Comparison of ENCODE assay signal across 8 cellular contexts in the genomic region with DNA sequence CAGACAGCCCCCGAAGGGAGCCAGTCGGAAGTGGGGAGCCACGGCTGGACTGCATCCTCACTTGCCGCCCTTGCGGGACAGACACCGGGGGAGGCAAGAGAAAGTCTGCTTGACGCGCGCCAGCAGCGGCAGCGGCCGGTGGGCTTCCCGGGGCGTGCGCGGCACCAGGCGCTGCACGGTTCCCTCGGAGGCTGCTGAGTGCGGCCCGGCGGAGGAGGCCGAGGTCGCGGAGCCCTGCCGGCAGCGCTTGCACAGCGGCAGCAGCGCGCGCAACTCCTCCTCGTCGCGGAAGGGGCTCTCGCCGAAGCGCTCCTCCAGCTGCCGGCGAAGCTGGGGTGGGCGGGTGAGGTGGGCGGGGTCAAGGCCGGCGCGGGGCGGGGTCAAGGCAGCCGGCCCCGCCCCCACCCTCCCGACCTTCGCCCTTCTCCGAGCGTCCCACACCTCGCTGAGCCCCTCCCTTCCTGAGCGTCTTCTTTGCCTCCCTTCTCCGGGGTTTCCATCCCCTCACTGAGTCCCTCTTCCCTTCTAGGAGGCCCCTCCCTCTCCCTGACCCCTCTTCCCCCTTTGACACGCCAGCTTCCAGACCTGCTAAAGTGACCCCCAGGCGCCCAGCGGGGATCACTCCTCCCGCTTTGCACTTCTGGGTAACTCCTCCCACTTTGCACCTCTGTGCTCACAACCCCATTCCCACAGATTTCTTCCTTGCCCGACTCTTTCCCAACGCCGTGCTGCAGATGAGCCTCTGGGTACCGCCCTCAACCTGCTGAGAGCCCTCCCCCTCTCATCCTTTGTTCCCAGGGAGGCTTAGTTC. TPM values are rescaled to one million over a fixed set of nuclear protein-coding genes. Genes with fewer than 3 reads are reported as not detected.
DNase-seq lines count a peak whose midpoint lies in the region; TF ChIP-seq lines count a peak whose summit lies in the region.

No MANE protein-coding gene starts in this region.

- no peaks in the 10 kb centered on the region for H3K9me3 Mint-ChIP-seq in IgD-negative memory B cell
- H3K9me3 Mint-ChIP-seq in glutamatergic neuron (ENCODE audit: unreplicated experiment), result peaks cover 24% of the 10 kb centered on the region
- H3K9me3 Mint-ChIP-seq in type B pancreatic cell, result no peaks in the 10 kb centered on the region

- no peaks in the 10 kb centered on the region for H3K36me3 Mint-ChIP-seq in IgD-negative memory B cell
- no peaks in the 10 kb centered on the region for H3K36me3 Mint-ChIP-seq in glutamatergic neuron (ENCODE audit: unreplicated experiment)
- no peaks in the 10 kb centered on the region for H3K36me3 Mint-ChIP-seq in type B pancreatic cell

- no peak for TF ChIP-seq CTCF in GM06990 (IDR thresholded peaks at IDR 0.05; ENCODE audit: insufficient read depth, low read length, poor library complexity, severe bottlenecking)
- peak; percentile 29 for TF ChIP-seq CTCF in glutamatergic neuron (IDR thresholded peaks at IDR 0.05; ENCODE audit: partially characterized antibody, unreplicated experiment)
- no peak for TF ChIP-seq CTCF in type B pancreatic cell (conservative IDR thresholded peaks at IDR 0.05)

- peaks cover 13% of the 10 kb centered on the region for H3K27me3 Mint-ChIP-seq in IgD-negative memory B cell
- H3K27me3 Mint-ChIP-seq in glutamatergic neuron (ENCODE audit: unreplicated experiment), result peaks cover 31% of the 10 kb centered on the region
- peaks cover 42% of the 10 kb centered on the region for H3K27me3 Mint-ChIP-seq in type B pancreatic cell

- DNase-seq in GM06990 (ENCODE audit: extremely low read depth, insufficient read length), result peak; percentile 83
- DNase-seq in RKO (ENCODE audit: low spot score), result peak; percentile 87
- peak; percentile 86 for DNase-seq in activated effector memory CD4-positive, alpha-beta T cell treated with anti-CD3 and anti-CD28 coated beads, Interleukin-2, amount 50 U/mL, for 16 hours
- peak; percentile 100 for DNase-seq in glutamatergic neuron
- DNase-seq in posterior cingulate gyrus, result peak in 6 of 10 donors; percentile 32 to 91 (median 67)
- peak; percentile 88 for DNase-seq in type B pancreatic cell (ENCODE audit: extremely low spot score, unreplicated experiment)
- DNase-seq in cortex of kidney (lab: John Stamatoyannopoulos, UW), result no peak

- H3K4me3 Mint-ChIP-seq in IgD-negative memory B cell (peak overlapping the region; percentile 2 to 85 (median 60)), glutamatergic neuron (ENCODE audit: unreplicated experiment) (peak overlapping the region; percentile 86), type B pancreatic cell (peak overlapping the region; percentile 94)

- H3K36me3 ChIP-seq in GM06990 (ENCODE audit: control insufficient read depth, insufficient read depth, low read length), result no peaks in the 10 kb centered on the region

- peaks cover 8 to 11% (median 11%) of the 10 kb centered on the region in 3 donors for H3K4me1 Mint-ChIP-seq in IgD-negative memory B cell
- H3K4me1 Mint-ChIP-seq in glutamatergic neuron (ENCODE audit: low read depth, unreplicated experiment), result peaks cover 27% of the 10 kb centered on the region
- H3K4me1 Mint-ChIP-seq in type B pancreatic cell (ENCODE audit: unreplicated experiment), result peaks cover 20% of the 10 kb centered on the region

- H3K27ac Mint-ChIP-seq in IgD-negative memory B cell (peak overlapping the region in 1 of 3 donors; percentile 31), glutamatergic neuron (ENCODE audit: unreplicated experiment) (peak overlapping the region; percentile 97), type B pancreatic cell (peak overlapping the region; percentile 85)

- intact Hi-C loops in posterior cingulate gyrus (cut with DNase I), result no loop called here

- no peaks in the 10 kb centered on the region; the same call in 1 of the 2 replicates for H3K27me3 ChIP-seq in GM06990 (replicated peaks; ENCODE audit: control insufficient read depth, insufficient read depth, low read length)

- peak overlapping the region; percentile 61 for H3K4me3 ChIP-seq in GM06990 (replicated peaks; ENCODE audit: low read depth, low read length)

RNA-seq across cellular contexts. Expression of gene DUSP15, which starts 8.8 kb away (rescaled TPM):
- polyA plus RNA-seq in IgD-negative memory B cell, result not detected
- total RNA-seq in glutamatergic neuron (ENCODE audit: unreplicated experiment) (19.3 TPM), type B pancreatic cell (ENCODE audit: low replicate concordance) (3.0 and 9.1 TPM in 2 replicates)

RNA-seq across cellular contexts. Expression of gene TTLL9, which starts 8.9 kb away (rescaled TPM):
- polyA plus RNA-seq in IgD-negative memory B cell, result not detected
- total RNA-seq in glutamatergic neuron (ENCODE audit: unreplicated experiment) (1.5 TPM), type B pancreatic cell (ENCODE audit: low replicate concordance) (0.17 and 3.4 TPM in 2 replicates)

RNA-seq across cellular contexts. Expression of gene FOXS1, which starts 16.1 kb away (rescaled TPM):
- not detected for polyA plus RNA-seq in IgD-negative memory B cell
- total RNA-seq in glutamatergic neuron (ENCODE audit: unreplicated experiment) (not detected), type B pancreatic cell (ENCODE audit: low replicate concordance) (0.22 TPM in 1 of 2 replicates, not detected in the other)

RNA-seq across cellular contexts. Expression of gene MYLK2, which starts 42.4 kb away (rescaled TPM):
- polyA plus RNA-seq in IgD-negative memory B cell, result not detected
- 0.69 TPM for total RNA-seq in glutamatergic neuron (ENCODE audit: unreplicated experiment)
- 0.21 and 0.77 TPM in 2 replicates for total RNA-seq in type B pancreatic cell (ENCODE audit: low replicate concordance)
